8 cellular contexts compared by ENCODE assay signal in the genomic region with DNA sequence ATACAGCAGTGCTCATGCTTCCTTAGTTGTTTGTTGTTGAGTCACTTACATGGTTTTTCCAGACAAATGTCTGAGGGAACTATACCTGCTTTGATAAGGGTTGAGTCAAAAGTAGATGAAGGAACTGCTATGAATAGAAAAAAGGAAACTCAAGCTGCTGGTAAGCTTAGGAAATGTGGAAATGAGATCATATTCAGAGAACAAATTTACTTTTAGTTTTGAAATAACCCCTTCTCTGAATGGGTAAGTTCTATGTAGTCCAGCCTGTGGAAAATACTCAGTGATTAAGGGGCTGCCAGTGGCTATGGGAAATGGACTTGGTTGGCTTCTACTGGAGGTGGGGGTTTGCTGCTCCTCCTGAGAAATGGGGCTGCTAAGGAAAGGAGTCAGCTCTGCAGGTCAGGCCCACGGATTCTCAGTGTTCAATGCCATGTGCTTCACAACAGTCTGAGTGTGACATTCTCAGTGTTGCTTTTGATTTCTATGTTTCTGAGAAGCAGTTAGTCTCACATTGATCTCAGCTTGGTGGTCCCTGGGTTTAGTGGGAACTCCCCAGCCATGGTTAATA.
DNase-seq lines count a peak whose midpoint lies in the region; ATAC-seq and FAIRE-seq lines count a peak whose summit lies in the region.

No MANE protein-coding gene starts in this region.

- H3K36me3 ChIP-seq in HAP-1 (replicated peaks): no peaks in the 10 kb centered on the region

- ATAC-seq in HG02678 (IDR thresholded peaks at IDR 0.05; ENCODE audit: unreplicated experiment): peak; percentile 62
- ATAC-seq in central memory CD8-positive, alpha-beta T cell (replicated peaks; ENCODE audit: extremely low read depth, poor library complexity, severe bottlenecking): no peak

- H3K4me3 ChIP-seq in skin epidermis (no peak overlapping the region), HAP-1 (no peak overlapping the region)

- H3K27ac ChIP-seq in skin epidermis: peak overlapping the region in 12 of 21 experiments; percentile 3 to 66 (median 42)

- H3K9me3 Mint-ChIP-seq in central memory CD8-positive, alpha-beta T cell: no peaks in the 10 kb centered on the region

- no peaks in the 10 kb centered on the region for H3K4me1 ChIP-seq in HAP-1

- H3K4me3 Mint-ChIP-seq in central memory CD8-positive, alpha-beta T cell: peak overlapping the region; percentile 65

- H3K36me3 Mint-ChIP-seq in central memory CD8-positive, alpha-beta T cell (ENCODE audit: insufficient read depth): peaks cover 4% of the 10 kb centered on the region

- no peaks in the 10 kb centered on the region for H3K27me3 ChIP-seq in HAP-1 (ENCODE audit: low read depth)

- 0 out of 2 replicates have a peak, but pooled peaks cover 4% of the 10 kb centered on the region for H3K9me3 ChIP-seq in HAP-1

- in situ Hi-C loops in HAP-1 (cut with MboI; ENCODE audit: low sequenced_read_pairs): loop anchor here (25.0 kb wide), 1 partner anchor 742 kb away; no protein-coding TSS in a partner anchor

- H3K27me3 Mint-ChIP-seq in central memory CD8-positive, alpha-beta T cell: no peaks in the 10 kb centered on the region

- FAIRE-seq in GM18507 (lab: Jason Lieb, UNC): peak; percentile 71
- no peak for FAIRE-seq in RCC 7860 (lab: Jason Lieb, UNC)

- H3K4me1 Mint-ChIP-seq in central memory CD8-positive, alpha-beta T cell: peaks cover 26% of the 10 kb centered on the region

- H3K27ac Mint-ChIP-seq in central memory CD8-positive, alpha-beta T cell (ENCODE audit: low read depth): no peak overlapping the region

- DNase-seq in GM18507 (ENCODE audit: extremely low spot score, insufficient read length, low read depth) (no peak), RCC 7860 (ENCODE audit: low spot score) (peak; percentile 34), HAP-1 (ENCODE audit: low spot score in 2 of 2) (no peak), C1 segment of cervical spinal cord (lab: John Stamatoyannopoulos, UW) (no peak), LoVo (ENCODE audit: low spot score) (no peak)
- DNase-seq in central memory CD8-positive, alpha-beta T cell (ENCODE audit: low spot score in 2 of 2): no peak
